ENCODE assay signal across 16 cellular contexts in genomic region chr13:110677731-110678545, GRCh38. TPM values are rescaled to one million over a fixed set of nuclear protein-coding genes. Genes with fewer than 3 reads are reported as not detected.
A peak's percentile ranks its signal among the peaks of the same experiment; 100 is the strongest.
DNase-seq lines count a peak whose midpoint lies in the region; ATAC-seq and TF ChIP-seq lines count a peak whose summit lies in the region.
"Had no signal": no experiment of that assay in that cellular context is flagged by ENCODE, and none has a peak within 500 bp of the region (broad histone marks: within the 10 kb centered on the region; RNA-seq: fewer than 3 reads in every experiment).

No MANE protein-coding gene starts in this region.

- peaks cover 10% of the 10 kb centered on the region for H3K4me1 ChIP-seq in body of pancreas
- H3K4me1 ChIP-seq: foreskin keratinocyte, SJSA1, tibial nerve had no signal

- H3K27ac ChIP-seq in body of pancreas = peak overlapping the region in 2 of 4 donors; percentile 33 to 36
- H3K27ac ChIP-seq: foreskin keratinocyte, SJSA1, skin epidermis, tibial nerve had no signal

- H3K27me3 ChIP-seq in body of pancreas = no peaks in the 10 kb centered on the region
- H3K27me3 ChIP-seq: foreskin keratinocyte, SJSA1, tibial nerve had no signal

- no peak for TF ChIP-seq POLR2A in body of pancreas (IDR thresholded peaks at IDR 0.05)

- 85 to 93% methylated on average over 23 to 27 of the region's 28 CpGs for WGBS in body of pancreas, 2 donors

- intact Hi-C loops in body of pancreas (cut with DNase I) = no loop called here

- H3K36me3 ChIP-seq in body of pancreas (replicated peaks in 1 of 2; ENCODE audit: insufficient read depth in 1 of 2, low read depth in 2 of 2) = peaks cover 0 to 6% of the 10 kb centered on the region in 2 donors

- no peak for TF ChIP-seq CTCF in body of pancreas (IDR thresholded peaks at IDR 0.05)

- H3K36me3 Mint-ChIP-seq in activated naive CD8-positive, alpha-beta T cell treated with anti-CD3 and anti-CD28 coated beads for 36 hours = peaks cover 66% of the 10 kb centered on the region
- H3K36me3 Mint-ChIP-seq in stimulated activated naive CD8-positive, alpha-beta T cell treated with anti-CD3 and anti-CD28 coated beads, Interleukin-15, Interleukin-2, amounts not matched to agents 100 ng/mL and 50 ng/mL, for 24 hours (ENCODE audit: low read depth) = peaks cover 78% of the 10 kb centered on the region

- no peak overlapping the region for H3K4me3 Mint-ChIP-seq in activated naive CD8-positive, alpha-beta T cell treated with anti-CD3 and anti-CD28 coated beads for 36 hours
- H3K4me3 Mint-ChIP-seq in stimulated activated naive CD8-positive, alpha-beta T cell treated with anti-CD3 and anti-CD28 coated beads, Interleukin-15, Interleukin-2, amounts not matched to agents 100 ng/mL and 50 ng/mL, for 24 hours = peak overlapping the region; percentile 58

- no peak for ATAC-seq in HG03135 (IDR thresholded peaks at IDR 0.05; ENCODE audit: unreplicated experiment)
- ATAC-seq in body of pancreas = no peak
- ATAC-seq: foreskin keratinocyte had no signal

- DNase-seq in stimulated activated CD4-positive, alpha-beta T cell treated with anti-CD3 and anti-CD28 coated beads, Interleukin-1b, Interleukin-23, amount 100 ng/mL, for 48 hours = peak; percentile 31
- DNase-seq in stimulated activated CD4-positive, alpha-beta T cell treated with anti-CD3 and anti-CD28 coated beads, Interleukin-2, amount 100 ng/mL, for 48 hours = no peak
- DNase-seq in activated naive CD8-positive, alpha-beta T cell treated with anti-CD3 and anti-CD28 coated beads for 36 hours = peak; percentile 26
- DNase-seq in kidney tubule cell (ENCODE audit: low spot score) (peak; percentile 21), body of pancreas (no peak)
- no peak for DNase-seq in effector CD4-positive, alpha-beta T cell
- DNase-seq: DMS153; effector memory CD4-positive, alpha-beta T cell; foreskin keratinocyte; mesendoderm; nucleus accumbens had no signal

- peaks cover 4% of the 10 kb centered on the region for H3K27me3 Mint-ChIP-seq in activated naive CD8-positive, alpha-beta T cell treated with anti-CD3 and anti-CD28 coated beads for 36 hours
- H3K27me3 Mint-ChIP-seq in stimulated activated naive CD8-positive, alpha-beta T cell treated with anti-CD3 and anti-CD28 coated beads, Interleukin-15, Interleukin-2, amounts not matched to agents 100 ng/mL and 50 ng/mL, for 24 hours = no peaks in the 10 kb centered on the region

- peaks cover 14% of the 10 kb centered on the region for H3K4me1 Mint-ChIP-seq in activated naive CD8-positive, alpha-beta T cell treated with anti-CD3 and anti-CD28 coated beads for 36 hours
- H3K4me1 Mint-ChIP-seq in stimulated activated naive CD8-positive, alpha-beta T cell treated with anti-CD3 and anti-CD28 coated beads, Interleukin-15, Interleukin-2, amounts not matched to agents 100 ng/mL and 50 ng/mL, for 24 hours (ENCODE audit: low read depth) = peaks cover 28% of the 10 kb centered on the region

- H3K27ac Mint-ChIP-seq in activated naive CD8-positive, alpha-beta T cell treated with anti-CD3 and anti-CD28 coated beads for 36 hours = peak overlapping the region; percentile 56
- peak overlapping the region; percentile 86 for H3K27ac Mint-ChIP-seq in stimulated activated naive CD8-positive, alpha-beta T cell treated with anti-CD3 and anti-CD28 coated beads, Interleukin-15, Interleukin-2, amounts not matched to agents 100 ng/mL and 50 ng/mL, for 24 hours

- peaks cover 7% of the 10 kb centered on the region for H3K9me3 Mint-ChIP-seq in activated naive CD8-positive, alpha-beta T cell treated with anti-CD3 and anti-CD28 coated beads for 36 hours
- H3K9me3 Mint-ChIP-seq in stimulated activated naive CD8-positive, alpha-beta T cell treated with anti-CD3 and anti-CD28 coated beads, Interleukin-15, Interleukin-2, amounts not matched to agents 100 ng/mL and 50 ng/mL, for 24 hours = peaks cover 5% of the 10 kb centered on the region

- H3K4me3 ChIP-seq in body of pancreas = no peak overlapping the region
- H3K4me3 ChIP-seq: SJSA1, skin epidermis, tibial nerve had no signal

- H3K9me3 ChIP-seq in body of pancreas = no peaks in the 10 kb centered on the region

RNA-seq across cellular contexts. Expression of gene CARS2, which starts 28.0 kb away (rescaled TPM):
- 10 to 100 TPM; 81.1 to 84.8 TPM for total RNA-seq in activated naive CD8-positive, alpha-beta T cell treated with anti-CD3 and anti-CD28 coated beads for 36 hours
- total RNA-seq in body of pancreas = 10 to 100 TPM; 30.1 to 43.5 TPM

RNA-seq across cellular contexts. Expression of gene ING1, which starts 35.6 kb away (rescaled TPM):
- 10 to 100 TPM; 16.7 to 18.4 TPM for total RNA-seq in activated naive CD8-positive, alpha-beta T cell treated with anti-CD3 and anti-CD28 coated beads for 36 hours
- total RNA-seq in body of pancreas = 1 to 10 TPM; 3.4 to 4.6 TPM

Comparison
In these comparisons a context has a peak if more than half of its experiments do, and no peak if none do; other contexts are left out.
1. DNase-seq: peak in stimulated activated CD4-positive, alpha-beta T cell treated with anti-CD3 and anti-CD28 coated beads, Interleukin-1b, Interleukin-23, amount 100 ng/mL, for 48 hours (single experiment), activated naive CD8-positive, alpha-beta T cell treated with anti-CD3 and anti-CD28 coated beads for 36 hours (single experiment) and kidney tubule cell (single experiment); none in stimulated activated CD4-positive, alpha-beta T cell treated with anti-CD3 and anti-CD28 coated beads, Interleukin-2, amount 100 ng/mL, for 48 hours (0 of 2), effector CD4-positive, alpha-beta T cell (single experiment) and body of pancreas (0 of 4).